In the genomic region with DNA sequence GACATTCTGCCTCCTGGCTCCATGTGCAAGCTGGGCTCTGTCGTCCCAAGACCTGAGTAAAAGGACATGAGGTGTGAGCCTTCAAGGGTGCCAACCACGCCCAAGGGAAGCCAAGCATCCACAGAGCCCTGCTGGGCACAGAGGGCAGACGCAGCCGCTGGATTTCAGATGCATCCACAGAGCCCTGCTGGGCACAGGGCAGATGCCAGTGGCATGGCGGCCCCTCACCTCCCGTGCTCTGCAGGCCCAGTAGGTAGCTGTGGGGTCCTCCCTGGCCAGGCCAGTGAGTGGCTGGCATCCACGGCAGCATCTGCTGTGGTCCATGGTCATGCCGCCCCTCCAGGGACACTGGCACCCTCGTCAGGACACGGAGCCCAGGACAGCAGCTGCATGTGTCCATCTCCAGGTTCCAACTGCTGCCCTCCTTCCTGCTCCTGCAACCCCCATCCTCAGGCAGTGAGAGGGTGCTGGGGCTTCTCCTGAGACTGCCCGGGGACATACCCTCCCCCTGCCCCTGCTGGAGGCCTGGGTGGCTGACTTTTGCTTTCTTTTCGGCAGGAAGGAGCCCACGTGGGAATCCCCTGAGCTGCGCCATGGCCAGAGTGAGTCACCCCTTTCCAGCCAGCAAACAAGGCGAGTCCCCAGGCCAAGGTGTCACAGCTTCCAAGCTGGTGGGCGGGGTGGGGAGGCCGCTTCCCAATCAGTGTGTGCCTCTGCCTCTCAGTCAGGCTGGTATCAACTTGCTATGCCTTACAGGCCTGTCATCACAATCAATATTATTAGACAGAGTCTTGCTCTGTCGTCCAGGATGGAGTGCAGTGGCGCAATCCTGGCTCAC, we compare ENCODE assay signal across 1 cellular context.
TF ChIP-seq lines count a peak whose summit lies in the region.

No MANE protein-coding gene starts in this region.

TF ChIP-seq in SK-N-SH, 30 proteins besides CTCF, POLR2A, EP300 and RAD21 (continued from another document):
- TF ChIP-seq, protein P1, sequence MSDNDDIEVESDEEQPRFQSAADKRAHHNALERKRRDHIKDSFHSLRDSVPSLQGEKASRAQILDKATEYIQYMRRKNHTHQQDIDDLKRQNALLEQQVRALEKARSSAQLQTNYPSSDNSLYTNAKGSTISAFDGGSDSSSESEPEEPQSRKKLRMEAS (IDR thresholded peaks at IDR 0.05; ENCODE audit: low read depth) = peak; percentile 89
- TF ChIP-seq FOSL2 (IDR thresholded peaks at IDR 0.05; ENCODE audit: borderline replicate concordance, low read depth) (peak; percentile 66; the same call in 1 of the 2 replicates), YY1 (IDR thresholded peaks at IDR 0.05; ENCODE audit: low read depth) (peak; percentile 48; the same call in 1 of the 2 replicates)
TF ChIP-seq in SK-N-SH: peak in this region for 4.
